In genomic region chr1:54230507-54231339, GRCh38 we compare ENCODE assay signal across 1 cellular context.
A peak's percentile ranks its signal among the peaks of the same experiment; 100 is the strongest.
TF ChIP-seq lines count a peak whose summit lies in the region.

No MANE protein-coding gene starts in this region.

TF ChIP-seq in K562, 482 proteins besides CTCF, POLR2A, EP300 and RAD21 (continued from another document and continues in another):
- TF ChIP-seq, protein P1, sequence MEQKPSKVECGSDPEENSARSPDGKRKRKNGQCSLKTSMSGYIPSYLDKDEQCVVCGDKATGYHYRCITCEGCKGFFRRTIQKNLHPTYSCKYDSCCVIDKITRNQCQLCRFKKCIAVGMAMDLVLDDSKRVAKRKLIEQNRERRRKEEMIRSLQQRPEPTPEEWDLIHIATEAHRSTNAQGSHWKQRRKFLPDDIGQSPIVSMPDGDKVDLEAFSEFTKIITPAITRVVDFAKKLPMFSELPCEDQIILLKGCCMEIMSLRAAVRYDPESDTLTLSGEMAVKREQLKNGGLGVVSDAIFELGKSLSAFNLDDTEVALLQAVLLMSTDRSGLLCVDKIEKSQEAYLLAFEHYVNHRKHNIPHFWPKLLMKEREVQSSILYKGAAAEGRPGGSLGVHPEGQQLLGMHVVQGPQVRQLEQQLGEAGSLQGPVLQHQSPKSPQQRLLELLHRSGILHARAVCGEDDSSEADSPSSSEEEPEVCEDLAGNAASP (IDR thresholded peaks at IDR 0.05), result no peak
- peak; percentile 62 for TF ChIP-seq PKNOX1 (IDR thresholded peaks at IDR 0.05)
- no peak for TF ChIP-seq EWSR1 (IDR thresholded peaks at IDR 0.05; ENCODE audit: borderline replicate concordance, low read depth, partially characterized antibody)
- no peak for TF ChIP-seq NR2C2 (CRISPR knock-in tag; IDR thresholded peaks at IDR 0.05)
- TF ChIP-seq NR2C2 (tag; IDR thresholded peaks at IDR 0.05), result peak; percentile 77
- no peak for TF ChIP-seq RUNX1 (IDR thresholded peaks at IDR 0.05; ENCODE audit: low read depth)
- TF ChIP-seq KDM1A (IDR thresholded peaks at IDR 0.05), result peak; percentile 75 to 79
- no peak for TF ChIP-seq GABPB2 (CRISPR knock-in tag; conservative IDR thresholded peaks at IDR 0.05)
- no peak for TF ChIP-seq KAT8 (IDR thresholded peaks at IDR 0.05; ENCODE audit: low read depth)
- TF ChIP-seq ZFP36 (IDR thresholded peaks at IDR 0.05; ENCODE audit: low read depth, low read length, partially characterized antibody), result peak; percentile 45
- TF ChIP-seq ASH1L (IDR thresholded peaks at IDR 0.05; ENCODE audit: borderline replicate concordance, low read depth, partially characterized antibody), result no peak
- no peak for TF ChIP-seq SMAD3 (CRISPR knock-in tag; conservative IDR thresholded peaks at IDR 0.05)
- TF ChIP-seq, protein P2, sequence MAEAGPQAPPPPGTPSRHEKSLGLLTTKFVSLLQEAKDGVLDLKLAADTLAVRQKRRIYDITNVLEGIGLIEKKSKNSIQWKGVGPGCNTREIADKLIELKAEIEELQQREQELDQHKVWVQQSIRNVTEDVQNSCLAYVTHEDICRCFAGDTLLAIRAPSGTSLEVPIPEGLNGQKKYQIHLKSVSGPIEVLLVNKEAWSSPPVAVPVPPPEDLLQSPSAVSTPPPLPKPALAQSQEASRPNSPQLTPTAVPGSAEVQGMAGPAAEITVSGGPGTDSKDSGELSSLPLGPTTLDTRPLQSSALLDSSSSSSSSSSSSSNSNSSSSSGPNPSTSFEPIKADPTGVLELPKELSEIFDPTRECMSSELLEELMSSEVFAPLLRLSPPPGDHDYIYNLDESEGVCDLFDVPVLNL (CRISPR knock-in tag; IDR thresholded peaks at IDR 0.05; ENCODE audit: low read depth), result no peak
- 0 out of 2 replicates have a peak, but pooled peaks have one; percentile 18 for TF ChIP-seq USF2 (CRISPR knock-in tag; IDR thresholded peaks at IDR 0.05)
- TF ChIP-seq NCOA1 (IDR thresholded peaks at IDR 0.05; ENCODE audit: low read depth), result no peak
- TF ChIP-seq ZNF561 (CRISPR knock-in tag; conservative IDR thresholded peaks at IDR 0.05), result no peak
- TF ChIP-seq THRAP3 (IDR thresholded peaks at IDR 0.05; ENCODE audit: borderline replicate concordance), result no peak
- TF ChIP-seq, protein P3, sequence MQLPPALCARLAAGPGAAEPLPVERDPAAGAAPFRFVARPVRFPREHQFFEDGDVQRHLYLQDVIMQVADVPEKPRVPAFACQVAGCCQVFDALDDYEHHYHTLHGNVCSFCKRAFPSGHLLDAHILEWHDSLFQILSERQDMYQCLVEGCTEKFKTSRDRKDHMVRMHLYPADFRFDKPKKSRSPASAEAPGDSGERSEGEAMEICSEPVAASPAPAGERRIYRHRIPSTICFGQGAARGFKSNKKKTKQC (CRISPR knock-in tag; IDR thresholded peaks at IDR 0.05), result no peak
- no peak for TF ChIP-seq ZNF699 (CRISPR knock-in tag; IDR thresholded peaks at IDR 0.05; ENCODE audit: insufficient replicate concordance)
- TF ChIP-seq E2F5 (CRISPR knock-in tag; IDR thresholded peaks at IDR 0.05), result no peak
- TF ChIP-seq CBFA2T3 (IDR thresholded peaks at IDR 0.05), result peak; percentile 56
- no peak for TF ChIP-seq ZNF583 (CRISPR knock-in tag; IDR thresholded peaks at IDR 0.05)
- TF ChIP-seq TSC22D4 (tag; IDR thresholded peaks at IDR 0.05), result no peak
- TF ChIP-seq EHMT2 (IDR thresholded peaks at IDR 0.05), result no peak
- TF ChIP-seq ARID1B (IDR thresholded peaks at IDR 0.05), result 0 out of 2 replicates have a peak, but pooled peaks have one; percentile 23
- no peak for TF ChIP-seq ZNF717 (CRISPR knock-in tag; IDR thresholded peaks at IDR 0.05)
- TF ChIP-seq MTA2 (IDR thresholded peaks at IDR 0.05; ENCODE audit: low read depth), result no peak
- peak; percentile 35; the same call in 1 of the 2 replicates for TF ChIP-seq MAFK (IDR thresholded peaks at IDR 0.05; ENCODE audit: low read length)
- TF ChIP-seq NFE2 (IDR thresholded peaks at IDR 0.05; ENCODE audit: low read depth), result peak; percentile 84
- no peak for TF ChIP-seq ZNF224 (CRISPR knock-in tag; IDR thresholded peaks at IDR 0.05)
- no peak for TF ChIP-seq SIN3B (IDR thresholded peaks at IDR 0.05; ENCODE audit: low read depth)
- no peak for TF ChIP-seq GTF2F1 (IDR thresholded peaks at IDR 0.05; ENCODE audit: low read depth, low read length)
- TF ChIP-seq HDAC2 (IDR thresholded peaks at IDR 0.05), result no peak
- TF ChIP-seq DMBX1 (CRISPR knock-in tag; IDR thresholded peaks at IDR 0.05; ENCODE audit: borderline replicate concordance), result no peak
- no peak for TF ChIP-seq RNF2 (IDR thresholded peaks at IDR 0.05)
- TF ChIP-seq, protein P4, sequence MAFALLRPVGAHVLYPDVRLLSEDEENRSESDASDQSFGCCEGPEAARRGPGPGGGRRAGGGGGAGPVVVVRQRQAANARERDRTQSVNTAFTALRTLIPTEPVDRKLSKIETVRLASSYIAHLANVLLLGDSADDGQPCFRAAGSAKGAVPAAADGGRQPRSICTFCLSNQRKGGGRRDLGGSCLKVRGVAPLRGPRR (CRISPR knock-in tag; IDR thresholded peaks at IDR 0.05), result no peak
- peak; percentile 70 for TF ChIP-seq LCOR (CRISPR knock-in tag; IDR thresholded peaks at IDR 0.05)
- no peak for TF ChIP-seq HDAC8 (tag; IDR thresholded peaks at IDR 0.05)
- TF ChIP-seq ZFP30 (CRISPR knock-in tag; IDR thresholded peaks at IDR 0.05; ENCODE audit: borderline replicate concordance), result no peak
- no peak for TF ChIP-seq TFAM (CRISPR knock-in tag; conservative IDR thresholded peaks at IDR 0.05)
- TF ChIP-seq GATA2 (CRISPR knock-in tag; IDR thresholded peaks at IDR 0.05), result no peak
- TF ChIP-seq PML (IDR thresholded peaks at IDR 0.05; ENCODE audit: low read length), result no peak
- no peak for TF ChIP-seq PRMT5 (CRISPR knock-in tag; IDR thresholded peaks at IDR 0.05)
- TF ChIP-seq PREB (CRISPR knock-in tag; IDR thresholded peaks at IDR 0.05), result no peak
- no peak for TF ChIP-seq TBP (optimal IDR thresholded peaks at IDR 0.05; ENCODE audit: low read depth, low read length)
- no peak for TF ChIP-seq SRSF1 (IDR thresholded peaks at IDR 0.05; ENCODE audit: low read depth, low read length)
- no peak for TF ChIP-seq ZNF197 (CRISPR knock-in tag; IDR thresholded peaks at IDR 0.05; ENCODE audit: low read depth)
- no peak for TF ChIP-seq XRCC4 (IDR thresholded peaks at IDR 0.05; ENCODE audit: extremely low read depth, insufficient read depth, insufficient read length)
- TF ChIP-seq ZKSCAN8 (CRISPR knock-in tag; IDR thresholded peaks at IDR 0.05), result no peak
- TF ChIP-seq CREB5 (CRISPR knock-in tag; IDR thresholded peaks at IDR 0.05), result no peak
- no peak; the same call in 1 of the 2 replicates for TF ChIP-seq BACH1 (tag; IDR thresholded peaks at IDR 0.05)
- TF ChIP-seq ZNF41 (CRISPR knock-in tag; conservative IDR thresholded peaks at IDR 0.05), result no peak
- peak; percentile 57; the same call in 1 of the 2 replicates for TF ChIP-seq CTBP1 (IDR thresholded peaks at IDR 0.05; ENCODE audit: borderline replicate concordance)
- TF ChIP-seq HNRNPLL (IDR thresholded peaks at IDR 0.05; ENCODE audit: low read depth, low read length, poor library complexity, severe bottlenecking), result no peak
- no peak for TF ChIP-seq MCM3 (IDR thresholded peaks at IDR 0.05)
- TF ChIP-seq ZKSCAN1 (IDR thresholded peaks at IDR 0.05; ENCODE audit: low read depth, low read length), result no peak
- TF ChIP-seq MCM5 (IDR thresholded peaks at IDR 0.05; ENCODE audit: low read depth), result no peak
- TF ChIP-seq PHF8 (IDR thresholded peaks at IDR 0.05; ENCODE audit: borderline replicate concordance, low read length), result no peak
- TF ChIP-seq, protein P5, sequence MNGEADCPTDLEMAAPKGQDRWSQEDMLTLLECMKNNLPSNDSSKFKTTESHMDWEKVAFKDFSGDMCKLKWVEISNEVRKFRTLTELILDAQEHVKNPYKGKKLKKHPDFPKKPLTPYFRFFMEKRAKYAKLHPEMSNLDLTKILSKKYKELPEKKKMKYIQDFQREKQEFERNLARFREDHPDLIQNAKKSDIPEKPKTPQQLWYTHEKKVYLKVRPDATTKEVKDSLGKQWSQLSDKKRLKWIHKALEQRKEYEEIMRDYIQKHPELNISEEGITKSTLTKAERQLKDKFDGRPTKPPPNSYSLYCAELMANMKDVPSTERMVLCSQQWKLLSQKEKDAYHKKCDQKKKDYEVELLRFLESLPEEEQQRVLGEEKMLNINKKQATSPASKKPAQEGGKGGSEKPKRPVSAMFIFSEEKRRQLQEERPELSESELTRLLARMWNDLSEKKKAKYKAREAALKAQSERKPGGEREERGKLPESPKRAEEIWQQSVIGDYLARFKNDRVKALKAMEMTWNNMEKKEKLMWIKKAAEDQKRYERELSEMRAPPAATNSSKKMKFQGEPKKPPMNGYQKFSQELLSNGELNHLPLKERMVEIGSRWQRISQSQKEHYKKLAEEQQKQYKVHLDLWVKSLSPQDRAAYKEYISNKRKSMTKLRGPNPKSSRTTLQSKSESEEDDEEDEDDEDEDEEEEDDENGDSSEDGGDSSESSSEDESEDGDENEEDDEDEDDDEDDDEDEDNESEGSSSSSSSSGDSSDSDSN (IDR thresholded peaks at IDR 0.05; ENCODE audit: borderline replicate concordance in 1 of 2, low read depth in 2 of 2, low read length in 2 of 2), result no peak
- no peak for TF ChIP-seq LEF1 (IDR thresholded peaks at IDR 0.05)
- peak; percentile 67 for TF ChIP-seq TFE3 (CRISPR knock-in tag; IDR thresholded peaks at IDR 0.05)
- peak; percentile 51; the same call in 1 of the 2 replicates for TF ChIP-seq C11orf30 (IDR thresholded peaks at IDR 0.05; ENCODE audit: low read depth)
- TF ChIP-seq MLX (CRISPR knock-in tag; conservative IDR thresholded peaks at IDR 0.05), result no peak
- no peak for TF ChIP-seq IRF2 (CRISPR knock-in tag; IDR thresholded peaks at IDR 0.05)
- no peak for TF ChIP-seq ZBED1 (IDR thresholded peaks at IDR 0.05)
- TF ChIP-seq MAFG (tag; conservative IDR thresholded peaks at IDR 0.05), result peak; percentile 61
